ENCODE assay signal across 10 cellular contexts in the genomic region with DNA sequence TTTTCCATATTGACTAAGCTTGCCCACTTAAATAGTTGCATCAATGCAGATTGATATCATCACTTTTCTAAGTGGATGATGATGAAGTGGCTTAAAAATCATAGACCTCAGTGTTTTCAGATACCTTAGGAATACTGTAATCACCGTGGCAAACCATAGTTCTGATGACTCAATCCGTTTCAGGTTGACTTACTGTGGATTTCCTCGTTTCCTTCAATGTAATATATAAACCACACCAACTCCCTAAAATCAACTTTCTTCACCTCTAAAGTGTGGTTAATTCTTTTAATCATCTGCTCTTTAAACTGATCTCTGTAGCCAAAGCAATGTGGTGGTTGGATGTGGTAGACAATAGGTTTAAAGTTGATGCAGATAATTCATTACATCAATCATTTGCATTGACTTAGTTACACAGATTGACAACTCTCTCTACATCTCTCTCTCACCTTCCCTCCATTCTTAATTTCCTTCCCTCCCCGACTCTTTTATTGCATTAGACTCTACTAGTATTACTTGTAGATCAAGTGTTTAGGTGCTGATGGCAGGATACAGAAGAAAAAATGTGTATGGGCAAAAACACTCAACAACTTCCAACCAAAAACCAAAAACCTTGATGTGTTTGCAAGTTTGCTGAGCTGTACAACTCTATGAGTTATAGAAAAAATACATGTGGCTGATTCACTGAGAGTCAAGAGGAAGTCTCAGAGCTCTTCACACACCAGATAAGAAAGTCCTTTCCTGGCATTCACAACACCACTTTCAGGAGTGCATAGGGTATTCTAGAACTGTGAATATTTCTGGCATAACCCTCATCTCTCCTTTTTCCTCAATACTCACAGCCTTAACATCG.
DNase-seq lines count a peak whose midpoint lies in the region; ATAC-seq and TF ChIP-seq lines count a peak whose summit lies in the region.
"Had no signal": no experiment of that assay in that cellular context is flagged by ENCODE, and none has a peak within 500 bp of the region (broad histone marks: within the 10 kb centered on the region; RNA-seq: fewer than 3 reads in every experiment).

No MANE protein-coding gene starts in this region.

- peak; percentile 71 for DNase-seq in activated CD4-positive, alpha-beta T cell treated with anti-CD3 and anti-CD28 coated beads, Interleukin-2, amount 10 ng/mL, durations not matched to agents 24 days and 14 days
- DNase-seq in activated CD4-positive, alpha-beta T cell treated with anti-CD3 and anti-CD28 coated beads for 4 hours, result no peak
- peak; percentile 49 for DNase-seq in astrocyte of the hippocampus (ENCODE audit: low read depth, low spot score)
- DNase-seq in osteoblast (ENCODE audit: insufficient read length, low spot score, missing footprints), result no peak
- no peak for DNase-seq in testis
- no peak for DNase-seq in HAP-1 (ENCODE audit: low spot score in 2 of 2)
- DNase-seq: NCI-H2171 treated with DMSO at 0.1 percent for 48 hours, upper lobe of left lung had no signal

- H3K4me3 ChIP-seq in Loucy (ENCODE audit: low read length, poor library complexity, severe bottlenecking), result peak overlapping the region; percentile 13
- no peak overlapping the region for H3K4me3 ChIP-seq in osteoblast (ENCODE audit: insufficient read depth, low read length)
- H3K4me3 ChIP-seq in testis, result no peak overlapping the region
- H3K4me3 ChIP-seq in HAP-1, result no peak overlapping the region
- H3K4me3 ChIP-seq: upper lobe of left lung had no signal

- H3K36me3 Mint-ChIP-seq in activated CD4-positive, alpha-beta T cell treated with anti-CD3 and anti-CD28 coated beads, Interleukin-2, amount 10 ng/mL, durations not matched to agents 24 days and 14 days (ENCODE audit: low read depth), result peaks cover 1% of the 10 kb centered on the region

- peaks cover 68% of the 10 kb centered on the region for H3K4me1 ChIP-seq in Loucy (ENCODE audit: insufficient read depth, low read length, poor library complexity, severe bottlenecking)
- peaks cover 27% of the 10 kb centered on the region for H3K4me1 ChIP-seq in osteoblast (ENCODE audit: insufficient read depth, low read length)
- no peaks in the 10 kb centered on the region for H3K4me1 ChIP-seq in testis
- no peaks in the 10 kb centered on the region for H3K4me1 ChIP-seq in HAP-1

- no peak for ATAC-seq in GM21360 (IDR thresholded peaks at IDR 0.05; ENCODE audit: unreplicated experiment)

- H3K27me3 ChIP-seq in Loucy (ENCODE audit: insufficient read depth, low read length, poor library complexity, severe bottlenecking) (no peaks in the 10 kb centered on the region), osteoblast (ENCODE audit: insufficient read depth, low read length) (no peaks in the 10 kb centered on the region), testis (no peaks in the 10 kb centered on the region), HAP-1 (ENCODE audit: low read depth) (no peaks in the 10 kb centered on the region; the same call in 1 of the 2 replicates)
- H3K27me3 ChIP-seq: upper lobe of left lung had no signal

- H3F3A ChIP-seq in Loucy (ENCODE audit: low read depth), result peaks cover 15% of the 10 kb centered on the region; the same call in 1 of the 2 replicates

- H3K9me2 ChIP-seq in Loucy (replicated peaks; ENCODE audit: low read depth, low read length), result no peaks in the 10 kb centered on the region

- H3K27me3 Mint-ChIP-seq in activated CD4-positive, alpha-beta T cell treated with anti-CD3 and anti-CD28 coated beads, Interleukin-2, amount 10 ng/mL, durations not matched to agents 24 days and 14 days, result peaks cover 4% of the 10 kb centered on the region

- TF ChIP-seq POLR2A in testis (IDR thresholded peaks at IDR 0.05), result no peak

- H3K4me2 ChIP-seq in Loucy (ENCODE audit: low read depth, low read length, poor library complexity, severe bottlenecking), result peak overlapping the region; percentile 45
- no peak overlapping the region for H3K4me2 ChIP-seq in osteoblast (ENCODE audit: insufficient read depth, low read length)

- no peak overlapping the region for H3K9ac ChIP-seq in Loucy (ENCODE audit: low read depth, low read length, poor library complexity, severe bottlenecking)

- in situ Hi-C loops in HAP-1 (cut with MboI; ENCODE audit: low sequenced_read_pairs), result no loop called here

- H2AFZ ChIP-seq in Loucy (ENCODE audit: low read length), result no peak overlapping the region
- H2AFZ ChIP-seq in osteoblast (ENCODE audit: low read length), result no peak overlapping the region

- H3K4me1 Mint-ChIP-seq in activated CD4-positive, alpha-beta T cell treated with anti-CD3 and anti-CD28 coated beads, Interleukin-2, amount 10 ng/mL, durations not matched to agents 24 days and 14 days, result peaks cover 43% of the 10 kb centered on the region

- no peak for TF ChIP-seq CTCF in Loucy (conservative IDR thresholded peaks at IDR 0.05; ENCODE audit: low read length)
- no peak for TF ChIP-seq CTCF in osteoblast (IDR thresholded peaks at IDR 0.05; ENCODE audit: extremely low read depth, low read depth, low read length)
- no peak for TF ChIP-seq CTCF in testis (IDR thresholded peaks at IDR 0.05)

- H3K9me3 ChIP-seq in Loucy (ENCODE audit: insufficient read depth, low read depth, low read length), result no peaks in the 10 kb centered on the region
- no peaks in the 10 kb centered on the region for H3K9me3 ChIP-seq in osteoblast (ENCODE audit: low read depth, low read length)
- no peaks in the 10 kb centered on the region for H3K9me3 ChIP-seq in testis
- no peaks in the 10 kb centered on the region for H3K9me3 ChIP-seq in HAP-1
- H3K9me3 ChIP-seq: upper lobe of left lung had no signal

- H3K27ac ChIP-seq in osteoblast (ENCODE audit: low read depth, low read length), result peak overlapping the region; percentile 96
- no peak overlapping the region for H3K27ac ChIP-seq in testis
- H3K27ac ChIP-seq: upper lobe of left lung had no signal

- no peaks in the 10 kb centered on the region for H4K20me1 ChIP-seq in Loucy (ENCODE audit: insufficient read depth, low read length, poor library complexity, severe bottlenecking)
- H4K20me1 ChIP-seq in osteoblast (ENCODE audit: insufficient read depth, low read length), result no peaks in the 10 kb centered on the region

- H3K9me3 Mint-ChIP-seq in activated CD4-positive, alpha-beta T cell treated with anti-CD3 and anti-CD28 coated beads, Interleukin-2, amount 10 ng/mL, durations not matched to agents 24 days and 14 days, result no peaks in the 10 kb centered on the region

- H3K4me3 Mint-ChIP-seq in activated CD4-positive, alpha-beta T cell treated with anti-CD3 and anti-CD28 coated beads, Interleukin-2, amount 10 ng/mL, durations not matched to agents 24 days and 14 days, result peak overlapping the region; percentile 44

- 81 to 84% methylated on average over 5 of the region's 5 CpGs for WGBS in testis, 2 donors

- peak overlapping the region; percentile 92 for H3K27ac Mint-ChIP-seq in activated CD4-positive, alpha-beta T cell treated with anti-CD3 and anti-CD28 coated beads, Interleukin-2, amount 10 ng/mL, durations not matched to agents 24 days and 14 days

- no peaks in the 10 kb centered on the region for H3K79me2 ChIP-seq in Loucy (ENCODE audit: insufficient read depth, low read length)
- H3K79me2 ChIP-seq in osteoblast (ENCODE audit: insufficient read depth, low read length), result no peaks in the 10 kb centered on the region

- intact Hi-C loops in activated CD4-positive, alpha-beta T cell treated with anti-CD3 and anti-CD28 coated beads, Interleukin-2, amount 10 ng/mL, durations not matched to agents 24 days and 14 days (cut with micrococcal nuclease), result loop anchor here (1.0 to 2.0 kb wide), 10 partner anchors 14 to 284 kb away; no protein-coding TSS in a partner anchor
- intact Hi-C loops in testis (cut with DNase I; ENCODE audit: low total_unique reads), result no loop called here

- H3K36me3 ChIP-seq in Loucy (ENCODE audit: insufficient read depth, low read length) (no peaks in the 10 kb centered on the region), osteoblast (ENCODE audit: insufficient read depth, low read length) (no peaks in the 10 kb centered on the region), testis (ENCODE audit: low read depth, missing control alignments) (no peaks in the 10 kb centered on the region), HAP-1 (replicated peaks) (no peaks in the 10 kb centered on the region)
- H3K36me3 ChIP-seq: upper lobe of left lung had no signal

Comparison
In these comparisons a context has a peak if more than half of its experiments do, and no peak if none do; other contexts are left out.
1. DNase-seq: peak in activated CD4-positive, alpha-beta T cell treated with anti-CD3 and anti-CD28 coated beads, Interleukin-2, amount 10 ng/mL, durations not matched to agents 24 days and 14 days (single experiment) and astrocyte of the hippocampus (single experiment); none in activated CD4-positive, alpha-beta T cell treated with anti-CD3 and anti-CD28 coated beads for 4 hours (0 of 2), osteoblast (single experiment), testis (single experiment) and HAP-1 (0 of 2).